9 cellular contexts compared by ENCODE assay signal in genomic region chr6:79586548-79586947, GRCh38. TPM values are rescaled to one million over a fixed set of nuclear protein-coding genes. Genes with fewer than 3 reads are reported as not detected.
DNase-seq lines count a peak whose midpoint lies in the region; ATAC-seq and TF ChIP-seq lines count a peak whose summit lies in the region.
"Had no signal": no experiment of that assay in that cellular context is flagged by ENCODE, and none has a peak within 500 bp of the region (broad histone marks: within the 10 kb centered on the region; RNA-seq: fewer than 3 reads in every experiment).

No MANE protein-coding gene starts in this region.

- DNase-seq in AG20443 (ENCODE audit: low spot score), result peak; percentile 40
- DNase-seq in H7, result peak; percentile 40
- no peak for DNase-seq in RWPE2 (ENCODE audit: low spot score)
- DNase-seq in iPS-NIHi7 (ENCODE audit: extremely low spot score), result peak; percentile 54
- DNase-seq in omental fat pad (ENCODE audit: low spot score), result no peak
- no peak for DNase-seq in DMS153 (lab: John Stamatoyannopoulos, UW)
- DNase-seq: NCI-H1417 had no signal

- ATAC-seq in RWPE2 (ENCODE audit: low read depth), result peak; percentile 85
- no peak for ATAC-seq in GM18870 (IDR thresholded peaks at IDR 0.05; ENCODE audit: unreplicated experiment)
- ATAC-seq in omental fat pad (ENCODE audit: low FRiP score), result no peak
- ATAC-seq in GM21360 (IDR thresholded peaks at IDR 0.05; ENCODE audit: unreplicated experiment), result no peak

- H3K36me3 ChIP-seq in H7 (replicated peaks; ENCODE audit: control insufficient read depth, insufficient read depth, low read length) (no peaks in the 10 kb centered on the region), RWPE2 (ENCODE audit: low read depth) (no peaks in the 10 kb centered on the region)

- H3K9me3 ChIP-seq in RWPE2 (ENCODE audit: severe bottlenecking), result no peaks in the 10 kb centered on the region

- peak; percentile 45 for TF ChIP-seq CTCF in RWPE2 (IDR thresholded peaks at IDR 0.05; ENCODE audit: poor library complexity, severe bottlenecking)
- no peak for TF ChIP-seq CTCF in omental fat pad (IDR thresholded peaks at IDR 0.05)

- H3K4me3 ChIP-seq in H7 (ENCODE audit: insufficient read depth, low read depth, low read length), result no peak overlapping the region
- no peak overlapping the region for H3K4me3 ChIP-seq in RWPE2 (ENCODE audit: severe bottlenecking)

- H3K4me1 ChIP-seq in RWPE2 (ENCODE audit: insufficient read depth, poor library complexity, severe bottlenecking), result no peaks in the 10 kb centered on the region

- H3K27ac ChIP-seq in RWPE2 (ENCODE audit: poor library complexity, severe bottlenecking), result no peak overlapping the region

- H3K27me3 ChIP-seq in H7 (ENCODE audit: control insufficient read depth, insufficient read depth, low read length), result no peaks in the 10 kb centered on the region
- H3K27me3 ChIP-seq in RWPE2 (ENCODE audit: insufficient read depth, poor library complexity, severe bottlenecking), result no peaks in the 10 kb centered on the region

RNA-seq across cellular contexts. Expression of gene SH3BGRL2, which starts 44.6 kb away (rescaled TPM):
- 8.6 and 13.3 TPM in 2 replicates for total RNA-seq in H7 (2014; rRNA removed; shearing (Covaris generic))
- 100 to 1,000 TPM in 1 of 4 donors, 10 to 100 TPM in 3; 22.9 to 179 (median 39.0) TPM for total RNA-seq in omental fat pad

RNA-seq across cellular contexts. Expression of gene LCA5, which starts 49.3 kb away (rescaled TPM):
- total RNA-seq in H7 (2014; rRNA removed; shearing (Covaris generic)), result 2.3 and 4.7 TPM in 2 replicates
- total RNA-seq in omental fat pad, result 1 to 10 TPM; 3.4 to 9.0 (median 4.9) TPM

Comparison
In these comparisons a context has a peak if more than half of its experiments do, and no peak if none do; other contexts are left out.
1. DNase-seq: peak in AG20443 (single experiment), H7 (single experiment) and iPS-NIHi7 (single experiment); none in RWPE2 (single experiment), omental fat pad (single experiment) and DMS153 (single experiment).